ENCODE assay signal across 1 cellular context in genomic region chr1:50978852-50979781, GRCh38.
TF ChIP-seq lines count a peak whose summit lies in the region.

No MANE protein-coding gene starts in this region.

TF ChIP-seq in SK-N-SH, 30 proteins besides CTCF, POLR2A, EP300 and RAD21 (continued from another document):
- TF ChIP-seq EZH2phosphoT487 (IDR thresholded peaks at IDR 0.05; ENCODE audit: borderline replicate concordance, low read depth): no peak
